ENCODE assay signal across 8 cellular contexts in genomic region chr4:40316782-40317635, GRCh38. TPM values are rescaled to one million over a fixed set of nuclear protein-coding genes. Genes with fewer than 3 reads are reported as not detected.
DNase-seq lines count a peak whose midpoint lies in the region; ATAC-seq, FAIRE-seq and TF ChIP-seq lines count a peak whose summit lies in the region.

No MANE protein-coding gene starts in this region.

- H3K4me1 ChIP-seq in liver (ENCODE audit: control insufficient read depth in 4 of 4, insufficient read depth in 4 of 4, low read length in 3 of 4), result peaks cover 0 to 8% (median 2%) of the 10 kb centered on the region in 4 donors

- H3K36me3 Mint-ChIP-seq in T-helper 17 cell (ENCODE audit: low read depth), result peaks cover 2% of the 10 kb centered on the region

- peak; percentile 87 for TF ChIP-seq CTCF in choroid plexus epithelial cell (conservative IDR thresholded peaks at IDR 0.05; ENCODE audit: low read depth, low read length)
- peak; percentile 64 for TF ChIP-seq CTCF in liver (IDR thresholded peaks at IDR 0.05; ENCODE audit: low read depth, low read length, missing input control)

- H3K27ac ChIP-seq in liver (ENCODE audit: low read depth in 1 of 2, low read length in 2 of 2), result peak overlapping the region in 1 of 2 donors; percentile 38

- ATAC-seq in HG02981 (IDR thresholded peaks at IDR 0.05; ENCODE audit: unreplicated experiment) (peak; percentile 56), T-helper 17 cell (peak; percentile 77)

- no peak overlapping the region for H3K9ac ChIP-seq in liver (ENCODE audit: low read depth in 1 of 2, low read length in 2 of 2)

- no peak for TF ChIP-seq POLR2A in GM12892 (IDR thresholded peaks at IDR 0.05; ENCODE audit: low read depth, low read length)

- H3K27ac Mint-ChIP-seq in T-helper 17 cell, result peak overlapping the region; percentile 96

- peak overlapping the region; percentile 89 for H3K4me3 Mint-ChIP-seq in T-helper 17 cell

- peak; percentile 63 for FAIRE-seq in GM12892 (lab: Jason Lieb, UNC)

- no peaks in the 10 kb centered on the region for H3K27me3 ChIP-seq in liver (ENCODE audit: control insufficient read depth in 4 of 4, insufficient read depth in 4 of 4, low read length in 3 of 4)

- no peaks in the 10 kb centered on the region for H3K9me3 ChIP-seq in T-helper 17 cell (ENCODE audit: control insufficient read depth, low read length, poor library complexity, severe bottlenecking)
- no peaks in the 10 kb centered on the region for H3K9me3 ChIP-seq in liver (ENCODE audit: control insufficient read depth in 4 of 4, low read length in 3 of 4)

- H3K36me3 ChIP-seq in liver (ENCODE audit: control insufficient read depth in 4 of 4, insufficient read depth in 3 of 4, low read depth in 1 of 4, low read length in 3 of 4), result no peaks in the 10 kb centered on the region

- 13% methylated on average over 19 of the region's 19 CpGs for WGBS in liver

- DNase-seq in GM12892 (ENCODE audit: insufficient read length), result peak; percentile 39
- DNase-seq in T-helper 17 cell, result peak; percentile 27 to 50 (median 38)
- DNase-seq in choroid plexus epithelial cell (ENCODE audit: low read depth), result peak; percentile 97
- peak in 2 of 3 experiments; percentile 41 to 46 for DNase-seq in stimulated activated CD4-positive, alpha-beta T cell treated with anti-CD3 and anti-CD28 coated beads, TNF-alpha, amount 100 ng/mL, for 4 hours (ENCODE audit: low read depth in 3 of 3)
- DNase-seq in AML-193 (lab: John Stamatoyannopoulos, UW), result no peak
- DNase-seq in NCI-H1417 treated with DMSO at 0.1 percent for 48 hours (lab: John Stamatoyannopoulos, UW), result no peak

- H3K4me3 ChIP-seq in choroid plexus epithelial cell (ENCODE audit: low read depth, low read length), result peak overlapping the region; percentile 32
- peak overlapping the region in 2 of 3 donors; percentile 14 to 18 for H3K4me3 ChIP-seq in liver (ENCODE audit: low read depth in 1 of 3, low read length in 3 of 3)

- peak; percentile 67 to 84 for TF ChIP-seq RAD21 in liver (IDR thresholded peaks at IDR 0.05)

- H3K27me3 Mint-ChIP-seq in T-helper 17 cell, result no peaks in the 10 kb centered on the region

- H3K4me1 Mint-ChIP-seq in T-helper 17 cell, result peaks cover 28% of the 10 kb centered on the region

TF ChIP-seq in liver, 16 proteins besides CTCF, POLR2A, EP300 and RAD21:
- TF ChIP-seq ATF3 (IDR thresholded peaks at IDR 0.05) (no peak), JUND (IDR thresholded peaks at IDR 0.05) (peak in 1 of 2 donors; percentile 49), RXRA (IDR thresholded peaks at IDR 0.05) (peak; percentile 55 to 78)
TF ChIP-seq in liver: peak in this region for 2.

RNA-seq across cellular contexts. Expression of gene CHRNA9, which starts 18.1 kb away (rescaled TPM):
- polyA plus RNA-seq in GM12892 (2012; ENCODE audit: missing spikeins), result not detected
- total RNA-seq in T-helper 17 cell, result not detected
- not detected for total RNA-seq in liver
- not detected for polyA plus RNA-seq in liver

Comparison
In these comparisons a context has a peak if more than half of its experiments do, and no peak if none do; other contexts are left out.
1. DNase-seq: peak in GM12892 (single experiment), T-helper 17 cell (3 of 3), choroid plexus epithelial cell (single experiment) and stimulated activated CD4-positive, alpha-beta T cell treated with anti-CD3 and anti-CD28 coated beads, TNF-alpha, amount 100 ng/mL, for 4 hours (2 of 3); none in AML-193 (0 of 2) and NCI-H1417 treated with DMSO at 0.1 percent for 48 hours (single experiment).